8 cellular contexts compared by ENCODE assay signal in the genomic region with DNA sequence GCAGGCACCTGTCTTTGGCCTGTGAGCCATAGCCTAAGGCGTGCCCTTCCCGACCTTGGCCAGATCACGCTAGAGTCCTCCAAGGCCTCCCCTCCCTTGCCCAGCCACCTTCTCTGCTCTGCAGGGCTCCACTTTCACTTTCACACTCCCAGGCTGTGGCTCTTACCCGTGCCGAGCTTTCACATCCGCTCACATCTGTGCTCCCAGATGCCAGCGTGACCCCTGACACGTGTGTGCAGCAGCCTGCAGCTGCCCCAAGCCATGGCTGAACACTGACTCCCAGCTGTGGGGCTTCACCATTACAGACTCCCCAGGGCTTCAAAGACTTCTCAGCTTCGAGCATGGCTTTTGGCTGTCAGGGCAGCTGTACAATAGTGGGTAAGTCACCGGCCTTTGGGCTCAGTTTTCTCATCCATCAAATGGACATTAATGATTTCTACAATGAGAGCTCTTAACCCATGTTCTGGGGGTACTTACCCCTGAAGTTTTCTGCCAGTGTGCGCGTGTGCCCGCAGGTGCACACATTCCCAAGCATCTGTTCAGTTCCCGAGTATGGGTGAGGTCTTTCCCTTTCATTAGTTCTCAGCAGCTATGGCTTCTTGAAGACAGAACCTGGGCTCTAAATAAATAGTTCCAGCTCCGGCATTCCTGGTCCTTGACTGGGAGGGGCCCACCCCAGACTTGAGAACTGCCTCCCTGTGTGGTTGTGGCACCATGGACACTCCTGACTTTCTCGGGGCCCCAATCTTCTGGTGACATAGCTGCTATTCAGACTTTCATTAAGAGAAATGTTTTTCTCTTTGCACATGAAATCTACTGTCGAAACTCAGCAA.
DNase-seq lines count a peak whose midpoint lies in the region; ATAC-seq and TF ChIP-seq lines count a peak whose summit lies in the region.

No MANE protein-coding gene starts in this region.

- no peak for TF ChIP-seq POLR2A in uterus (IDR thresholded peaks at IDR 0.05)

- intact Hi-C loops in psoas muscle (cut with DNase I) (no loop called here), uterus (cut with DNase I; ENCODE audit: low total_unique reads) (no loop called here)

- DNase-seq in GM06990 (ENCODE audit: extremely low read depth, insufficient read length) (peak; percentile 90), NCI-H2029 (lab: John Stamatoyannopoulos, UW) (peak; percentile 77), foreskin fibroblast (peak; percentile 87 to 94), psoas muscle (peak; percentile 73 to 86), uterus (peak; percentile 61 to 66), NCI-H1694 (lab: John Stamatoyannopoulos, UW) (no peak)
- peak; percentile 76 to 82 for DNase-seq in activated T-cell treated with anti-CD3 and anti-CD28 coated beads, Interleukin-2, amount 50 U/mL, for 48 hours

- TF ChIP-seq CTCF in GM06990 (IDR thresholded peaks at IDR 0.05; ENCODE audit: insufficient read depth, low read length, poor library complexity, severe bottlenecking) = peak; percentile 82
- peak; percentile 31 for TF ChIP-seq CTCF in foreskin fibroblast (IDR thresholded peaks at IDR 0.05; ENCODE audit: low read depth, low read length)
- TF ChIP-seq CTCF in psoas muscle (IDR thresholded peaks at IDR 0.05) = peak; percentile 19
- peak in 3 of 4 experiments; percentile 20 to 48 (median 23) for TF ChIP-seq CTCF in uterus (IDR thresholded peaks at IDR 0.05)

- H3K9me3 ChIP-seq in psoas muscle (no peaks in the 10 kb centered on the region), uterus (no peaks in the 10 kb centered on the region)

- peaks cover 16% of the 10 kb centered on the region for H3K36me3 ChIP-seq in GM06990 (ENCODE audit: control insufficient read depth, insufficient read depth, low read length)
- peaks cover 0 to 15% of the 10 kb centered on the region in 2 donors for H3K36me3 ChIP-seq in psoas muscle (ENCODE audit: insufficient read depth in 1 of 2, low read depth in 1 of 2)
- no peaks in the 10 kb centered on the region for H3K36me3 ChIP-seq in uterus

- 45 to 59% (median 47%) methylated on average over 15 to 17 of the region's 17 CpGs for WGBS in psoas muscle, 3 donors

- H3K27ac ChIP-seq in psoas muscle (peak overlapping the region; percentile 69), uterus (peak overlapping the region; percentile 41 to 60)

- ATAC-seq in GM21786 (IDR thresholded peaks at IDR 0.05; ENCODE audit: unreplicated experiment) (peak; percentile 76), psoas muscle (peak; percentile 69 to 81 (median 76))

- no peak overlapping the region for H3K4me3 ChIP-seq in GM06990 (replicated peaks; ENCODE audit: low read depth, low read length)
- peak overlapping the region in 1 of 2 donors; percentile 6 for H3K4me3 ChIP-seq in foreskin fibroblast (ENCODE audit: low read depth in 1 of 2, low read length in 2 of 2)
- H3K4me3 ChIP-seq in psoas muscle = peak overlapping the region; percentile 5
- no peak overlapping the region for H3K4me3 ChIP-seq in uterus

- peaks cover 45% of the 10 kb centered on the region for H3K4me1 ChIP-seq in psoas muscle
- H3K4me1 ChIP-seq in uterus = peaks cover 0 to 10% of the 10 kb centered on the region in 2 donors

- H3K27me3 ChIP-seq in GM06990 (replicated peaks; ENCODE audit: control insufficient read depth, insufficient read depth, low read length) (no peaks in the 10 kb centered on the region), psoas muscle (ENCODE audit: insufficient read depth in 3 of 3, low read length in 2 of 3) (no peaks in the 10 kb centered on the region), uterus (no peaks in the 10 kb centered on the region)

Comparison
In these comparisons a context has a peak if more than half of its experiments do, and no peak if none do; other contexts are left out.
1. CTCF ChIP-seq: peak in every context shown above with its lines; median percentile 82 in GM06990; 31 in foreskin fibroblast; 23 in uterus; 19 in psoas muscle.